Comparison of ENCODE assay signal across 8 cellular contexts in the genomic region with DNA sequence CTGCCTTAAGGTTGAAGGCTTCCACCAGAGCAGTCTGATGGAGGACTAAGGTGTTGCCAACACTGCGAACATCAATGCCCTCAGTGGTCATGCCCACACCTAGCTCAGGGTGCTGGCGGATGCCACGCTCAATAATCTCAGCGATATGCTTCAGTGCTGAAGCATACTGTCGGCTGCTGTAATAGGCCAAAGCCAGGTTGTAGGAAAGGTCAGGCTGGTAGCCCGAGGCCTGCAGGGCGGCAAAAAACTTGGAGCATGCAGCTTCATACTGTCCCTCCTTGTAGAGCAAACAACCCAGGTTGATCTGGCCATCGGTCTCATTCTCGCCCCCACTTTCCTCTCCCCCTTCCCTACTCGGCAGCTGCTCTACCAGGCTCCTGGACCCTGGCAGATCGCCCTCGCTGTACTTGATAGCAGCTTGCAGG.
DNase-seq lines count a peak whose midpoint lies in the region; ATAC-seq, FAIRE-seq and TF ChIP-seq lines count a peak whose summit lies in the region.

No MANE protein-coding gene starts in this region.

- H3K18ac ChIP-seq in IMR-90 (ENCODE audit: low read depth, low read length): no peak overlapping the region

- H2BK15ac ChIP-seq in IMR-90 (ENCODE audit: low read depth, low read length): no peak overlapping the region

- TF ChIP-seq CTCF in CD14-positive monocyte (IDR thresholded peaks at IDR 0.05) (no peak), IMR-90 (conservative IDR thresholded peaks at IDR 0.05; ENCODE audit: low read depth, low read length) (no peak), astrocyte (IDR thresholded peaks at IDR 0.05; ENCODE audit: insufficient read depth, low read depth, low read length) (no peak), smooth muscle cell (IDR thresholded peaks at IDR 0.05; ENCODE audit: borderline replicate concordance, insufficient read depth, poor library complexity, severe bottlenecking) (no peak), GM10266 (IDR thresholded peaks at IDR 0.05; ENCODE audit: control insufficient read depth, insufficient read depth, low read depth, missing control alignments) (no peak)

- no peak overlapping the region; the same call in 1 of the 2 replicates for H3K14ac ChIP-seq in IMR-90 (replicated peaks; ENCODE audit: low read depth, low read length)

- in situ Hi-C loops in IMR-90 (cut with MboI; ENCODE audit: low sequenced_read_pairs): no loop called here

- CTCF ChIA-PET in IMR-90 (lab: Yijun Ruan, JAX): interaction anchor here (0.8 kb wide), 1 partner anchor 388 kb away, joined by 3 read pairs; no protein-coding TSS in a partner anchor

- peaks cover 0 to 2% (median 0%) of the 10 kb centered on the region in 3 donors for H3K27me3 Mint-ChIP-seq in CD14-positive monocyte (ENCODE audit: low read depth in 3 of 3)
- no peaks in the 10 kb centered on the region for H3K27me3 Mint-ChIP-seq in astrocyte (ENCODE audit: low read depth, unreplicated experiment)

- 90% methylated on average over 4 of the region's 12 CpGs; no CpG with 5 or more reads in 1 of the 2 experiments for WGBS in IMR-90 (ENCODE audit: extremely low coverage in 2 of 2, insufficient read length in 1 of 2), 2 experiments
- WGBS in smooth muscle cell (ENCODE audit: low lambda C conversion rate): 74% methylated on average over 12 of the region's 12 CpGs

- H3K36me3 ChIP-seq in IMR-90 (ENCODE audit: control insufficient read depth, insufficient read depth, low read length) (no peaks in the 10 kb centered on the region), astrocyte (ENCODE audit: insufficient read depth, low read length) (no peaks in the 10 kb centered on the region), iPS-20b (ENCODE audit: insufficient read depth, low read depth, low read length) (no peaks in the 10 kb centered on the region), smooth muscle cell (ENCODE audit: low read depth) (no peaks in the 10 kb centered on the region)

- H3K9me1 ChIP-seq in IMR-90 (ENCODE audit: insufficient read depth, low read length): peaks cover 4% of the 10 kb centered on the region; the same call in 1 of the 2 replicates

- DNase-seq in CD14-positive monocyte (ENCODE audit: low spot score) (no peak), IMR-90 (no peak), astrocyte (ENCODE audit: low read depth) (no peak), smooth muscle cell (lab: John Stamatoyannopoulos, UW; ENCODE audit: unreplicated experiment) (no peak), GM10266 (ENCODE audit: extremely low spot score) (no peak)

- H2AFZ ChIP-seq in IMR-90 (replicated peaks; ENCODE audit: low read length, poor library complexity) (peak overlapping the region; percentile 92), astrocyte (ENCODE audit: low read depth, low read length) (peak overlapping the region; percentile 96), smooth muscle cell (ENCODE audit: low read depth) (peak overlapping the region; percentile 81)

- peak overlapping the region; percentile 99 to 100 (median 100) for H3K27ac Mint-ChIP-seq in CD14-positive monocyte
- H3K27ac Mint-ChIP-seq in astrocyte (ENCODE audit: unreplicated experiment): peak overlapping the region; percentile 100

- H4K5ac ChIP-seq in IMR-90 (ENCODE audit: low read depth, low read length): peak overlapping the region; percentile 76

- BruUV-seq in IMR-90 (replicated peaks; lab: Mats Ljungman, UMichigan): no TSS peak

- H4K8ac ChIP-seq in IMR-90 (ENCODE audit: low read depth in 2 of 2, low read length in 2 of 2): peak overlapping the region; percentile 86 to 97; a peak in 3 of 4 replicates

- no peak for TF ChIP-seq RAD21 in IMR-90 (IDR thresholded peaks at IDR 0.05; ENCODE audit: low read length)

- intact Hi-C loops in CD14-positive monocyte (cut with micrococcal nuclease) (loop anchor here (2.0 to 5.0 kb wide), 2 partner anchors 65 to 67 kb away; a partner anchor contains a TSS), IMR-90 (cut with micrococcal nuclease) (loop anchor here (2.0 to 5.0 kb wide), 3 partner anchors 53 to 215 kb away; a partner anchor contains a TSS)

- H3K79me1 ChIP-seq in IMR-90 (ENCODE audit: low read depth in 1 of 2, low read length in 2 of 2): 0 out of 4 replicates have a peak, but pooled peaks cover 0 to 4% of the 10 kb centered on the region in 2 experiments

- H3K9me3 Mint-ChIP-seq in CD14-positive monocyte (no peaks in the 10 kb centered on the region), astrocyte (ENCODE audit: unreplicated experiment) (no peaks in the 10 kb centered on the region)

- H3K4me1 Mint-ChIP-seq in CD14-positive monocyte (peaks cover 12% of the 10 kb centered on the region), astrocyte (ENCODE audit: low read depth, unreplicated experiment) (peaks cover 2% of the 10 kb centered on the region)

- H3K27ac ChIP-seq in IMR-90 (ENCODE audit: insufficient read depth, low read length) (peak overlapping the region; percentile 37), astrocyte (ENCODE audit: low read depth, low read length) (peak overlapping the region; percentile 100), iPS-20b (ENCODE audit: low read length) (no peak overlapping the region), smooth muscle cell (ENCODE audit: low read depth) (peak overlapping the region; percentile 94)

- no peak for TF ChIP-seq POLR2A in IMR-90 (IDR thresholded peaks at IDR 0.05; ENCODE audit: low read depth, low read length)

- no peak overlapping the region for H2BK120ac ChIP-seq in IMR-90 (ENCODE audit: low read depth, low read length)

- no peak for FAIRE-seq in astrocyte (lab: Jason Lieb, UNC)

- H2BK20ac ChIP-seq in IMR-90 (ENCODE audit: low read depth, low read length): no peak overlapping the region

- peak overlapping the region; percentile 23; the same call in 1 of the 2 replicates for H3K4ac ChIP-seq in IMR-90 (ENCODE audit: low read depth, low read length)

- H3K9ac ChIP-seq in IMR-90 (ENCODE audit: low read depth, low read length) (peak overlapping the region; percentile 32), astrocyte (ENCODE audit: low read length) (peak overlapping the region; percentile 99), iPS-20b (ENCODE audit: low read depth, low read length) (peak overlapping the region; percentile 97; the same call in 1 of the 2 replicates), smooth muscle cell (ENCODE audit: low read depth) (peak overlapping the region; percentile 98)

- H3K4me3 ChIP-seq in IMR-90 (ENCODE audit: insufficient read depth, low read depth, low read length) (peak overlapping the region; percentile 59), astrocyte (ENCODE audit: insufficient read depth, low read depth, low read length) (peak overlapping the region; percentile 82), iPS-20b (ENCODE audit: low read length) (peak overlapping the region; percentile 100), smooth muscle cell (peak overlapping the region; percentile 81)

- ATAC-seq in IMR-90 (ENCODE audit: low read depth): no peak
- no peak for ATAC-seq in HG02759 (IDR thresholded peaks at IDR 0.05; ENCODE audit: unreplicated experiment)
- ATAC-seq in GM18519 (IDR thresholded peaks at IDR 0.05; ENCODE audit: low FRiP score, unreplicated experiment): no peak

- H3K27me3 ChIP-seq in IMR-90 (ENCODE audit: control insufficient read depth, insufficient read depth, low read length): no peaks in the 10 kb centered on the region
- no peaks in the 10 kb centered on the region for H3K27me3 ChIP-seq in astrocyte (ENCODE audit: insufficient read depth, low read length)
- no peaks in the 10 kb centered on the region for H3K27me3 ChIP-seq in iPS-20b (ENCODE audit: insufficient read depth, low read length)
- H3K27me3 ChIP-seq in smooth muscle cell (ENCODE audit: low read depth): no peaks in the 10 kb centered on the region

- H3K4me2 ChIP-seq in IMR-90 (ENCODE audit: low read depth, low read length) (peak overlapping the region; percentile 35), astrocyte (ENCODE audit: low read length) (peak overlapping the region; percentile 84), smooth muscle cell (peak overlapping the region; percentile 90)

- H3K36me3 Mint-ChIP-seq in CD14-positive monocyte (no peaks in the 10 kb centered on the region), astrocyte (ENCODE audit: low read depth, unreplicated experiment) (peaks cover 2% of the 10 kb centered on the region)

- POLR2A ChIA-PET in IMR-90 (lab: Charles Lee; ENCODE audit: unreplicated experiment): no interaction called here

- no peak overlapping the region for H3K56ac ChIP-seq in IMR-90 (ENCODE audit: extremely low read depth, insufficient read depth, low read length)

- dilution Hi-C loops in IMR-90 (cut with HindIII; ENCODE audit: low sequenced_read_pairs, unreplicated experiment): no loop called here

- H3K4me3 Mint-ChIP-seq in CD14-positive monocyte (peak overlapping the region; percentile 92 to 97), astrocyte (ENCODE audit: unreplicated experiment) (peak overlapping the region; percentile 99)

- H4K20me1 ChIP-seq in IMR-90 (ENCODE audit: insufficient read depth, low read length) (no peaks in the 10 kb centered on the region), astrocyte (ENCODE audit: insufficient read depth, low read length) (no peaks in the 10 kb centered on the region), smooth muscle cell (ENCODE audit: low read depth) (no peaks in the 10 kb centered on the region)

- H3K79me2 ChIP-seq in astrocyte (ENCODE audit: insufficient read depth, low read length) (no peaks in the 10 kb centered on the region), smooth muscle cell (ENCODE audit: low read depth) (no peaks in the 10 kb centered on the region)

- peaks cover 4% of the 10 kb centered on the region for H3F3A ChIP-seq in smooth muscle cell (ENCODE audit: low read depth)

- H3K4me1 ChIP-seq in IMR-90 (ENCODE audit: control insufficient read depth, insufficient read depth, low read length): no peaks in the 10 kb centered on the region
- H3K4me1 ChIP-seq in astrocyte (ENCODE audit: insufficient read depth, low read length): peaks cover 2% of the 10 kb centered on the region
- no peaks in the 10 kb centered on the region for H3K4me1 ChIP-seq in iPS-20b (ENCODE audit: insufficient read depth, low read length)
- H3K4me1 ChIP-seq in smooth muscle cell (ENCODE audit: low read depth): peaks cover 4% of the 10 kb centered on the region

- H2AK5ac ChIP-seq in IMR-90 (ENCODE audit: low read depth, low read length): peak overlapping the region; percentile 60; the same call in 1 of the 2 replicates

- no peak overlapping the region for H3K23ac ChIP-seq in IMR-90 (ENCODE audit: low read depth, low read length)

- H4K91ac ChIP-seq in IMR-90 (ENCODE audit: insufficient read depth, low read depth, low read length): peak overlapping the region; percentile 28; the same call in 1 of the 2 replicates

- H3K9me3 ChIP-seq in IMR-90 (ENCODE audit: control insufficient read depth, insufficient read depth, low read length): no peaks in the 10 kb centered on the region
- H3K9me3 ChIP-seq in astrocyte (ENCODE audit: insufficient read depth, low read depth, low read length): no peaks in the 10 kb centered on the region
- no peaks in the 10 kb centered on the region; the same call in 1 of the 2 replicates for H3K9me3 ChIP-seq in iPS-20b (ENCODE audit: insufficient read depth, low read depth, low read length)
- H3K9me3 ChIP-seq in smooth muscle cell (replicated peaks; ENCODE audit: low read depth): no peaks in the 10 kb centered on the region

- H2AK9ac ChIP-seq in IMR-90 (replicated peaks; ENCODE audit: low read depth, low read length, poor library complexity): no peak overlapping the region

- H2BK5ac ChIP-seq in IMR-90 (ENCODE audit: low read depth, low read length, poor library complexity, severe bottlenecking): peak overlapping the region; percentile 1

Comparison
In these comparisons a context has a peak if more than half of its experiments do, and no peak if none do; other contexts are left out.
1. H3K4me2 ChIP-seq: peak in every context shown above with its lines; median percentile 90 in smooth muscle cell; 84 in astrocyte; 35 in IMR-90.
2. H3K9ac ChIP-seq: peak in every context shown above with its lines; median percentile 99 in astrocyte; 98 in smooth muscle cell; 97 in iPS-20b; 32 in IMR-90.